ENCODE assay signal across 2 cellular contexts in the genomic region with DNA sequence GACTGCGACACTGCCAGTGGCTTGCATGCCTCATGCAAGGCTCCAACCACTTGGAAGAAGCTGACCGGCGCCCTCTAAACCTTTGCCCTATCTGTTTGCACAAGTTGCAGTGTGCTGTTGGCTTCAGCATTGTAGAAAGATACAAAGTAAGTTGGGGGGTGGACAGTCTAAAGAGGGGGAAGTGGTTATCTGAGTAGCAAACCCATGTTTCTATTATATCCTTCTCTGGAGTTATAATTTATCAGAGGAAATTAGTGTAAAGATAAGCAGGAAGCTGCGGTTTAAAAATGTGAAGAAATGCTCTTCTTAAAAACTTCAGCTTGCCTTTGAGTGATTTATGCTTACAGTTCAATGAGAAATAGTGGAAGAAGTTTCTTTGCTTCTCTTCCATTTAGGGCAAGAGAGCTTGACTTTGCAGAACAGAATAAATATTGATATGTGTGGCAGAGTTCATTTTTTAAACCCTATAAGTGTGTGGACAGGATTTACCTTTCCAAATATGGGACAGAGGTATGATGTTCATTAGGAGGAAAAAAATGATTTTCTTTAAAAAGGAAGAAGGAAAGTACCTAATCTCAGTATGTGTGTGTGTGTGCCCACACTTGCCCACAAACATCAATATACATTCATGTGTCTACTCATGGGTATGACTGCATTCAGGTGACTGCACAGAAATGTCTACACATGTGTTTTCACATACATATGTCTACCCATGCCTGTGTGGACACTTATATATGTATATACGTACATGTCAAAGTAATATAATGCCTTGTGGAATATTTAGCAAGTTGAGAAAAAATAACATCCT.
TF ChIP-seq lines count a peak whose summit lies in the region.

No MANE protein-coding gene starts in this region.

TF ChIP-seq in liver, 16 proteins besides CTCF, POLR2A, EP300 and RAD21 (continued from another document):
- no peak for TF ChIP-seq ZBTB33 (IDR thresholded peaks at IDR 0.05)
- no peak for TF ChIP-seq FOXA2 (IDR thresholded peaks at IDR 0.05)

TF ChIP-seq in WTC11, 78 proteins besides CTCF, POLR2A, EP300 and RAD21 (continued from another document):
- TF ChIP-seq, protein P1, sequence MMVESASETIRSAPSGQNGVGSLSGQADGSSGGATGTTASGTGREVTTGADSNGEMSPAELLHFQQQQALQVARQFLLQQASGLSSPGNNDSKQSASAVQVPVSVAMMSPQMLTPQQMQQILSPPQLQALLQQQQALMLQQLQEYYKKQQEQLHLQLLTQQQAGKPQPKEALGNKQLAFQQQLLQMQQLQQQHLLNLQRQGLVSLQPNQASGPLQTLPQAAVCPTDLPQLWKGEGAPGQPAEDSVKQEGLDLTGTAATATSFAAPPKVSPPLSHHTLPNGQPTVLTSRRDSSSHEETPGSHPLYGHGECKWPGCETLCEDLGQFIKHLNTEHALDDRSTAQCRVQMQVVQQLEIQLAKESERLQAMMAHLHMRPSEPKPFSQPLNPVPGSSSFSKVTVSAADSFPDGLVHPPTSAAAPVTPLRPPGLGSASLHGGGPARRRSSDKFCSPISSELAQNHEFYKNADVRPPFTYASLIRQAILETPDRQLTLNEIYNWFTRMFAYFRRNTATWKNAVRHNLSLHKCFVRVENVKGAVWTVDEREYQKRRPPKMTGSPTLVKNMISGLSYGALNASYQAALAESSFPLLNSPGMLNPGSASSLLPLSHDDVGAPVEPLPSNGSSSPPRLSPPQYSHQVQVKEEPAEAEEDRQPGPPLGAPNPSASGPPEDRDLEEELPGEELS (CRISPR knock-in tag; IDR thresholded peaks at IDR 0.05) = no peak
- TF ChIP-seq, protein P2, sequence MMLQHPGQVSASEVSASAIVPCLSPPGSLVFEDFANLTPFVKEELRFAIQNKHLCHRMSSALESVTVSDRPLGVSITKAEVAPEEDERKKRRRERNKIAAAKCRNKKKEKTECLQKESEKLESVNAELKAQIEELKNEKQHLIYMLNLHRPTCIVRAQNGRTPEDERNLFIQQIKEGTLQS (CRISPR knock-in tag; conservative IDR thresholded peaks at IDR 0.05) = no peak
- TF ChIP-seq ZBTB43 (CRISPR knock-in tag; IDR thresholded peaks at IDR 0.05) = no peak
- TF ChIP-seq ZNF416 (CRISPR knock-in tag; IDR thresholded peaks at IDR 0.05) = no peak
- TF ChIP-seq, protein P3, sequence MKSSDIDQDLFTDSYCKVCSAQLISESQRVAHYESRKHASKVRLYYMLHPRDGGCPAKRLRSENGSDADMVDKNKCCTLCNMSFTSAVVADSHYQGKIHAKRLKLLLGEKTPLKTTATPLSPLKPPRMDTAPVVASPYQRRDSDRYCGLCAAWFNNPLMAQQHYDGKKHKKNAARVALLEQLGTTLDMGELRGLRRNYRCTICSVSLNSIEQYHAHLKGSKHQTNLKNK (CRISPR knock-in tag; IDR thresholded peaks at IDR 0.05) = no peak
- TF ChIP-seq ZNF232 (CRISPR knock-in tag; IDR thresholded peaks at IDR 0.05) = no peak
- no peak for TF ChIP-seq SMAD3 (CRISPR knock-in tag; IDR thresholded peaks at IDR 0.05; ENCODE audit: borderline replicate concordance)
- TF ChIP-seq ZNF219 (CRISPR knock-in tag; IDR thresholded peaks at IDR 0.05; ENCODE audit: borderline replicate concordance) = no peak
- TF ChIP-seq, protein P4, sequence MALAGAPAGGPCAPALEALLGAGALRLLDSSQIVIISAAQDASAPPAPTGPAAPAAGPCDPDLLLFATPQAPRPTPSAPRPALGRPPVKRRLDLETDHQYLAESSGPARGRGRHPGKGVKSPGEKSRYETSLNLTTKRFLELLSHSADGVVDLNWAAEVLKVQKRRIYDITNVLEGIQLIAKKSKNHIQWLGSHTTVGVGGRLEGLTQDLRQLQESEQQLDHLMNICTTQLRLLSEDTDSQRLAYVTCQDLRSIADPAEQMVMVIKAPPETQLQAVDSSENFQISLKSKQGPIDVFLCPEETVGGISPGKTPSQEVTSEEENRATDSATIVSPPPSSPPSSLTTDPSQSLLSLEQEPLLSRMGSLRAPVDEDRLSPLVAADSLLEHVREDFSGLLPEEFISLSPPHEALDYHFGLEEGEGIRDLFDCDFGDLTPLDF (CRISPR knock-in tag; IDR thresholded peaks at IDR 0.05) = no peak
